Comparison of ENCODE assay signal across 13 cellular contexts in genomic region chr1:37854406-37854805, GRCh38. TPM values are rescaled to one million over a fixed set of nuclear protein-coding genes. Genes with fewer than 3 reads are reported as not detected.
DNase-seq lines count a peak whose midpoint lies in the region; ATAC-seq and TF ChIP-seq lines count a peak whose summit lies in the region.
"Had no signal": no experiment of that assay in that cellular context is flagged by ENCODE, and none has a peak within 500 bp of the region (broad histone marks: within the 10 kb centered on the region; RNA-seq: fewer than 3 reads in every experiment).

No MANE protein-coding gene starts in this region.

- no peak for DNase-seq in natural killer cell treated with Interleukin-12 subunit alpha and Interleukin-12 subunit beta and Interleukin-15 and Interleukin-18, amount 100 ng/mL, for 72 hours (ENCODE audit: low spot score)
- DNase-seq in natural killer cell, result no peak
- DNase-seq in activated T-helper 2 cell treated with anti-CD3 and anti-CD28 coated beads, Interferon-gamma antibody, Interleukin-2, Interleukin-4, amounts not matched to agents 10 μg/mL and 5 μg/mL and 100 μg/mL, durations not matched to agents 14 hours and 24 hours and 36 hours (ENCODE audit: low spot score), result no peak
- no peak for DNase-seq in memory B cell (ENCODE audit: low spot score in 2 of 2)
- no peak for DNase-seq in central memory CD4-positive, alpha-beta T cell
- no peak for DNase-seq in NCI-H2081 treated with DMSO at 0.1 percent for 48 hours (lab: John Stamatoyannopoulos, UW)
- DNase-seq: CD8-positive, alpha-beta memory T cell; HCEC 1CT; HFFc6 had no signal

- no peaks in the 10 kb centered on the region for H3K27me3 Mint-ChIP-seq in natural killer cell treated with Interleukin-12 subunit alpha and Interleukin-12 subunit beta and Interleukin-15 and Interleukin-18, amount 100 ng/mL, for 72 hours
- H3K27me3 Mint-ChIP-seq in natural killer cell (ENCODE audit: low read depth in 2 of 2), result no peaks in the 10 kb centered on the region
- H3K27me3 Mint-ChIP-seq in activated T-helper 2 cell treated with anti-CD3 and anti-CD28 coated beads, Interferon-gamma antibody, Interleukin-2, Interleukin-4, amounts not matched to agents 10 μg/mL and 5 μg/mL and 100 μg/mL, durations not matched to agents 14 hours and 24 hours and 36 hours (ENCODE audit: low read depth), result no peaks in the 10 kb centered on the region
- no peaks in the 10 kb centered on the region for H3K27me3 Mint-ChIP-seq in memory B cell
- H3K27me3 Mint-ChIP-seq: B cell; CD8-positive, alpha-beta memory T cell had no signal

- intact Hi-C loops in natural killer cell (cut with micrococcal nuclease), result no loop called here
- intact Hi-C loops in activated T-helper 2 cell treated with anti-CD3 and anti-CD28 coated beads, Interferon-gamma antibody, Interleukin-2, Interleukin-4, amounts not matched to agents 10 μg/mL and 5 μg/mL and 100 μg/mL, durations not matched to agents 14 hours and 24 hours and 36 hours (cut with micrococcal nuclease), result no loop called here

- peaks cover 22% of the 10 kb centered on the region for H3K36me3 Mint-ChIP-seq in natural killer cell treated with Interleukin-12 subunit alpha and Interleukin-12 subunit beta and Interleukin-15 and Interleukin-18, amount 100 ng/mL, for 72 hours
- H3K36me3 Mint-ChIP-seq in natural killer cell (peaks cover 6% of the 10 kb centered on the region), memory B cell (peaks cover 13% of the 10 kb centered on the region)
- peaks cover 36% of the 10 kb centered on the region for H3K36me3 Mint-ChIP-seq in activated T-helper 2 cell treated with anti-CD3 and anti-CD28 coated beads, Interferon-gamma antibody, Interleukin-2, Interleukin-4, amounts not matched to agents 10 μg/mL and 5 μg/mL and 100 μg/mL, durations not matched to agents 14 hours and 24 hours and 36 hours (ENCODE audit: low read depth)

- peak overlapping the region in 1 of 2 donors; percentile 28 for H3K27ac Mint-ChIP-seq in natural killer cell treated with Interleukin-12 subunit alpha and Interleukin-12 subunit beta and Interleukin-15 and Interleukin-18, amount 100 ng/mL, for 72 hours
- H3K27ac Mint-ChIP-seq in natural killer cell, result no peak overlapping the region
- peak overlapping the region; percentile 34 for H3K27ac Mint-ChIP-seq in activated T-helper 2 cell treated with anti-CD3 and anti-CD28 coated beads, Interferon-gamma antibody, Interleukin-2, Interleukin-4, amounts not matched to agents 10 μg/mL and 5 μg/mL and 100 μg/mL, durations not matched to agents 14 hours and 24 hours and 36 hours
- H3K27ac Mint-ChIP-seq in memory B cell, result peak overlapping the region; percentile 71
- H3K27ac Mint-ChIP-seq: B cell, HFFc6 had no signal

- no peak for TF ChIP-seq CTCF in natural killer cell (IDR thresholded peaks at IDR 0.05)

- H3K4me1 Mint-ChIP-seq in natural killer cell treated with Interleukin-12 subunit alpha and Interleukin-12 subunit beta and Interleukin-15 and Interleukin-18, amount 100 ng/mL, for 72 hours (ENCODE audit: low read depth in 2 of 2), result peaks cover 26 to 32% of the 10 kb centered on the region in 2 donors
- peaks cover 33 to 42% of the 10 kb centered on the region in 2 donors for H3K4me1 Mint-ChIP-seq in natural killer cell
- peaks cover 32% of the 10 kb centered on the region for H3K4me1 Mint-ChIP-seq in activated T-helper 2 cell treated with anti-CD3 and anti-CD28 coated beads, Interferon-gamma antibody, Interleukin-2, Interleukin-4, amounts not matched to agents 10 μg/mL and 5 μg/mL and 100 μg/mL, durations not matched to agents 14 hours and 24 hours and 36 hours (ENCODE audit: low read depth)
- peaks cover 25% of the 10 kb centered on the region for H3K4me1 Mint-ChIP-seq in memory B cell

- H3K4me3 Mint-ChIP-seq in natural killer cell treated with Interleukin-12 subunit alpha and Interleukin-12 subunit beta and Interleukin-15 and Interleukin-18, amount 100 ng/mL, for 72 hours, result peak overlapping the region; percentile 33
- H3K4me3 Mint-ChIP-seq in natural killer cell (no peak overlapping the region), memory B cell (no peak overlapping the region)
- no peak overlapping the region for H3K4me3 Mint-ChIP-seq in activated T-helper 2 cell treated with anti-CD3 and anti-CD28 coated beads, Interferon-gamma antibody, Interleukin-2, Interleukin-4, amounts not matched to agents 10 μg/mL and 5 μg/mL and 100 μg/mL, durations not matched to agents 14 hours and 24 hours and 36 hours (ENCODE audit: low read depth)
- H3K4me3 Mint-ChIP-seq: B cell, HFFc6 had no signal

- no peaks in the 10 kb centered on the region for H3K9me3 Mint-ChIP-seq in natural killer cell treated with Interleukin-12 subunit alpha and Interleukin-12 subunit beta and Interleukin-15 and Interleukin-18, amount 100 ng/mL, for 72 hours
- no peaks in the 10 kb centered on the region for H3K9me3 Mint-ChIP-seq in natural killer cell
- H3K9me3 Mint-ChIP-seq in activated T-helper 2 cell treated with anti-CD3 and anti-CD28 coated beads, Interferon-gamma antibody, Interleukin-2, Interleukin-4, amounts not matched to agents 10 μg/mL and 5 μg/mL and 100 μg/mL, durations not matched to agents 14 hours and 24 hours and 36 hours, result no peaks in the 10 kb centered on the region
- no peaks in the 10 kb centered on the region for H3K9me3 Mint-ChIP-seq in memory B cell
- H3K9me3 Mint-ChIP-seq: CD8-positive, alpha-beta memory T cell; HFFc6 had no signal

- ATAC-seq in natural killer cell treated with Interleukin-12 subunit alpha and Interleukin-12 subunit beta and Interleukin-15 and Interleukin-18, amount 100 ng/mL, for 72 hours, result no peak
- ATAC-seq in natural killer cell (no peak), memory B cell (ENCODE audit: low read depth) (no peak), GM18909 (IDR thresholded peaks at IDR 0.05; ENCODE audit: poor library complexity, unreplicated experiment) (no peak)
- ATAC-seq: GM12878, HepG2 had no signal

RNA-seq across cellular contexts. Expression of gene MTF1, which starts 5.0 kb away (rescaled TPM):
- 10 to 100 TPM; 54.0 to 65.3 TPM for total RNA-seq in natural killer cell treated with Interleukin-12 subunit alpha and Interleukin-12 subunit beta and Interleukin-15 and Interleukin-18, amount 100 ng/mL, for 72 hours
- 10 to 100 TPM; 31.2 to 35.6 (median 32.7) TPM for total RNA-seq in natural killer cell
- 24.8 and 27.8 TPM in 2 replicates for total RNA-seq in activated T-helper 2 cell treated with anti-CD3 and anti-CD28 coated beads, Interferon-gamma antibody, Interleukin-2, Interleukin-4, amounts not matched to agents 10 μg/mL and 5 μg/mL and 100 μg/mL, durations not matched to agents 14 hours and 24 hours and 36 hours

RNA-seq across cellular contexts. Expression of gene YRDC, which starts 46.4 kb away (rescaled TPM):
- total RNA-seq in natural killer cell treated with Interleukin-12 subunit alpha and Interleukin-12 subunit beta and Interleukin-15 and Interleukin-18, amount 100 ng/mL, for 72 hours, result 10 to 100 TPM; 72.0 to 82.9 TPM
- total RNA-seq in natural killer cell, result 10 to 100 TPM; 19.9 to 26.2 (median 24.4) TPM
- 45.2 and 46.5 TPM in 2 replicates for total RNA-seq in activated T-helper 2 cell treated with anti-CD3 and anti-CD28 coated beads, Interferon-gamma antibody, Interleukin-2, Interleukin-4, amounts not matched to agents 10 μg/mL and 5 μg/mL and 100 μg/mL, durations not matched to agents 14 hours and 24 hours and 36 hours

RNA-seq across cellular contexts. Expression of gene C1orf122, which starts 46.8 kb away (rescaled TPM):
- total RNA-seq in natural killer cell treated with Interleukin-12 subunit alpha and Interleukin-12 subunit beta and Interleukin-15 and Interleukin-18, amount 100 ng/mL, for 72 hours, result 10 to 100 TPM; 29.2 to 33.3 TPM
- total RNA-seq in natural killer cell, result 10 to 100 TPM; 13.9 to 22.9 (median 14.9) TPM
- 22.6 and 24.5 TPM in 2 replicates for total RNA-seq in activated T-helper 2 cell treated with anti-CD3 and anti-CD28 coated beads, Interferon-gamma antibody, Interleukin-2, Interleukin-4, amounts not matched to agents 10 μg/mL and 5 μg/mL and 100 μg/mL, durations not matched to agents 14 hours and 24 hours and 36 hours

Comparison
In these comparisons a context has a peak if more than half of its experiments do, and no peak if none do; other contexts are left out.
1. H3K27ac Mint-ChIP-seq: peak in activated T-helper 2 cell treated with anti-CD3 and anti-CD28 coated beads, Interferon-gamma antibody, Interleukin-2, Interleukin-4, amounts not matched to agents 10 μg/mL and 5 μg/mL and 100 μg/mL, durations not matched to agents 14 hours and 24 hours and 36 hours (single experiment) and memory B cell (single experiment); none in natural killer cell (0 of 2).